13 cellular contexts compared by ENCODE assay signal in the genomic region with DNA sequence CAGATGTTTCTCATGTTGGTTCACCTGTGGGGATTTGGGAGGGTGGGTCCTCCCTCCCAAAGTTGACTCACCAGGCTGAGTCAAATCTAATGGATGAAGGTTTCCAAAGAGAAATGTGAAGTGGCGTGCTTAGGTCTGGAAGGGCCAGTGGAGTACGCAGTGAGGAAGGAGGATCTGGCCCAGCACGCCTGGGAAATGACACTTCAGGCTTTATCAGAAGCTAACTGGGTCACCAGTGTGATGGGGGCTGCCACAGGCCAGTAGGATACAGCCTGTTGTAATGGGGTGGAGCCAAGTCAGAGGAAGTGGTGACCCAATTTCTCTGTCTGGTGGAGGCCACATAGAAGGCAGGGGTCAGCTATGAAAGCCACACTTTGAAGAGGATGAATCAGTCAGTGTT. TPM values are rescaled to one million over a fixed set of nuclear protein-coding genes. Genes with fewer than 3 reads are reported as not detected.
DNase-seq lines count a peak whose midpoint lies in the region; ATAC-seq and TF ChIP-seq lines count a peak whose summit lies in the region.
"Had no signal": no experiment of that assay in that cellular context is flagged by ENCODE, and none has a peak within 500 bp of the region (broad histone marks: within the 10 kb centered on the region; RNA-seq: fewer than 3 reads in every experiment).

No MANE protein-coding gene starts in this region.

- H3K36me3 Mint-ChIP-seq in activated T-helper 17 cell treated with anti-CD3 and anti-CD28 coated beads, Interleukin-2, amount 50 U/mL, for 72 hours (ENCODE audit: low read depth) = peaks cover 100% of the 10 kb centered on the region

- peak overlapping the region; percentile 63 for H3K4me3 Mint-ChIP-seq in activated T-helper 17 cell treated with anti-CD3 and anti-CD28 coated beads, Interleukin-2, amount 50 U/mL, for 72 hours
- H3K4me3 Mint-ChIP-seq: naive B cell, type B pancreatic cell had no signal

- dilution Hi-C loops in mammary epithelial cell (cut with HindIII; ENCODE audit: low sequenced_read_pairs) = no loop called here

- H3K4me2 ChIP-seq in mammary epithelial cell (ENCODE audit: insufficient read depth, low read depth, low read length) = no peak overlapping the region

- WGBS in lower leg skin, 2 donors = 88 to 94% methylated on average over 3 of the region's 3 CpGs
- 87% methylated on average over 3 of the region's 3 CpGs for WGBS in mammary epithelial cell (ENCODE audit: low coverage, missing lambda C conversion rate)

- peaks cover 52% of the 10 kb centered on the region for H3K36me3 ChIP-seq in upper lobe of right lung
- H3K36me3 ChIP-seq in mammary epithelial cell (ENCODE audit: insufficient read depth, low read length) = peaks cover 40% of the 10 kb centered on the region

- H3K27ac Mint-ChIP-seq in activated T-helper 17 cell treated with anti-CD3 and anti-CD28 coated beads, Interleukin-2, amount 50 U/mL, for 72 hours = peak overlapping the region; percentile 88
- H3K27ac Mint-ChIP-seq: type B pancreatic cell had no signal

- H3K27me3 ChIP-seq in upper lobe of right lung (no peaks in the 10 kb centered on the region), mammary epithelial cell (ENCODE audit: insufficient read depth, low read length) (no peaks in the 10 kb centered on the region)

- H3K9me3 ChIP-seq in upper lobe of right lung = no peaks in the 10 kb centered on the region
- H3K9me3 ChIP-seq in mammary epithelial cell (replicated peaks; ENCODE audit: insufficient read depth, low read length) = no peaks in the 10 kb centered on the region

- DNase-seq in stimulated activated naive CD4-positive, alpha-beta T cell treated with Interleukin-2 at 50 U/mL for 16 hours (lab: John Stamatoyannopoulos, UW) = peak; percentile 7
- no peak for DNase-seq in stimulated activated naive CD4-positive, alpha-beta T cell (lab: John Stamatoyannopoulos, UW)
- DNase-seq in left ventricle myocardium superior = no peak
- no peak for DNase-seq in upper lobe of right lung
- DNase-seq in lower leg skin (ENCODE audit: low spot score in 2 of 2) = no peak
- DNase-seq in mammary epithelial cell = no peak
- no peak for DNase-seq in stimulated activated CD4-positive, alpha-beta T cell treated with anti-CD3 and anti-CD28 coated beads, Interleukin-12 subunit alpha, Interleukin-12 subunit beta, amount 100 ng/mL, for 4 hours
- DNase-seq: C1 segment of cervical spinal cord, naive B cell, NCI-H82, T1000 had no signal

- no peak for TF ChIP-seq POLR2A in lower leg skin (IDR thresholded peaks at IDR 0.05)

- H4K20me1 ChIP-seq in mammary epithelial cell (ENCODE audit: insufficient read depth, low read length) = no peaks in the 10 kb centered on the region

- peaks cover 8% of the 10 kb centered on the region for H3K79me2 ChIP-seq in mammary epithelial cell (ENCODE audit: insufficient read depth, low read length)

- intact Hi-C loops in left ventricle myocardium superior (cut with micrococcal nuclease) (no loop called here), upper lobe of right lung (cut with DNase I) (no loop called here), lower leg skin (cut with DNase I; ENCODE audit: low total_unique reads) (no loop called here), mammary epithelial cell (cut with micrococcal nuclease) (no loop called here)

- H3K4me3 ChIP-seq in upper lobe of right lung (no peak overlapping the region), lower leg skin (ENCODE audit: low read depth, poor library complexity, severe bottlenecking) (no peak overlapping the region), mammary epithelial cell (replicated peaks in 1 of 3; ENCODE audit: insufficient read depth in 1 of 3, low read depth in 2 of 3, low read length in 3 of 3) (no peak overlapping the region)

- H3K9ac ChIP-seq in mammary epithelial cell (ENCODE audit: insufficient read depth, low read length) = no peak overlapping the region

- in situ Hi-C loops in mammary epithelial cell (cut with MboI; ENCODE audit: low sequenced_read_pairs in 2 of 2) = loop anchor here in 1 of 2 donors (25.0 kb wide), 1 partner anchor 859 kb away; no protein-coding TSS in a partner anchor

- H3K27ac ChIP-seq in upper lobe of right lung (peak overlapping the region; percentile 17), mammary epithelial cell (ENCODE audit: insufficient read depth, low read depth, low read length) (no peak overlapping the region)

- CTCF ChIA-PET in mammary epithelial cell (lab: Charles Lee; ENCODE audit: low non-redundant PET) = no interaction called here

- H2AFZ ChIP-seq in mammary epithelial cell (ENCODE audit: low read depth, low read length) = no peak overlapping the region

- ATAC-seq in activated T-helper 17 cell treated with anti-CD3 and anti-CD28 coated beads, Interleukin-2, amount 50 U/mL, for 72 hours (replicated peaks) = peak; percentile 97
- peak; percentile 65 for ATAC-seq in left ventricle myocardium superior
- ATAC-seq in upper lobe of right lung = peak; percentile 83

- H3K27me3 Mint-ChIP-seq in activated T-helper 17 cell treated with anti-CD3 and anti-CD28 coated beads, Interleukin-2, amount 50 U/mL, for 72 hours = no peaks in the 10 kb centered on the region
- H3K27me3 Mint-ChIP-seq: naive B cell, type B pancreatic cell had no signal

- BruUV-seq in mammary epithelial cell (replicated peaks; lab: Mats Ljungman, UMichigan) = no TSS peak

- H3K9me3 Mint-ChIP-seq in activated T-helper 17 cell treated with anti-CD3 and anti-CD28 coated beads, Interleukin-2, amount 50 U/mL, for 72 hours = no peaks in the 10 kb centered on the region
- H3K9me3 Mint-ChIP-seq: naive B cell, type B pancreatic cell had no signal

- TF ChIP-seq CTCF in upper lobe of right lung (IDR thresholded peaks at IDR 0.05) (no peak), lower leg skin (IDR thresholded peaks at IDR 0.05) (no peak), mammary epithelial cell (conservative IDR thresholded peaks at IDR 0.05 in 1 of 2, IDR thresholded peaks at IDR 0.05 in 1 of 2; ENCODE audit: extremely low read depth in 1 of 2, insufficient read depth in 1 of 2, low read depth in 1 of 2, low read length in 2 of 2) (no peak)

- H3K4me1 Mint-ChIP-seq in activated T-helper 17 cell treated with anti-CD3 and anti-CD28 coated beads, Interleukin-2, amount 50 U/mL, for 72 hours = peaks cover 25% of the 10 kb centered on the region

- H3K4me1 ChIP-seq in upper lobe of right lung = no peaks in the 10 kb centered on the region
- no peaks in the 10 kb centered on the region for H3K4me1 ChIP-seq in mammary epithelial cell (ENCODE audit: insufficient read depth, low read length)

RNA-seq across cellular contexts. Expression of gene POLR1E, which starts 18.0 kb away (rescaled TPM):
- total RNA-seq in activated T-helper 17 cell treated with anti-CD3 and anti-CD28 coated beads, Interleukin-2, amount 50 U/mL, for 72 hours = 10 to 100 TPM; 57.3 to 65.1 TPM
- total RNA-seq in left ventricle myocardium superior = 10.4 TPM
- total RNA-seq in upper lobe of right lung = 16.6 TPM
- total RNA-seq in lower leg skin = 10 to 100 TPM; 22.5 to 26.4 (median 25.3) TPM
- 10 to 100 TPM; 33.8 to 34.5 TPM for total RNA-seq in mammary epithelial cell
- 31.6 TPM for polyA plus RNA-seq in mammary epithelial cell
- 46.3 TPM for polyA minus RNA-seq in mammary epithelial cell

RNA-seq across cellular contexts. Expression of gene ZBTB5, which starts 38.5 kb away (rescaled TPM):
- total RNA-seq in activated T-helper 17 cell treated with anti-CD3 and anti-CD28 coated beads, Interleukin-2, amount 50 U/mL, for 72 hours = 10 to 100 TPM in 1 of 2 donors, 1 to 10 TPM in 1; 7.7 to 13.8 TPM
- total RNA-seq in left ventricle myocardium superior = 5.2 TPM
- total RNA-seq in upper lobe of right lung = 10.1 TPM
- 10 to 100 TPM; 16.1 to 23.4 (median 20.9) TPM for total RNA-seq in lower leg skin
- 10 to 100 TPM in 1 of 2 donors, 1 to 10 TPM in 1; 7.6 to 20.5 TPM for total RNA-seq in mammary epithelial cell
- polyA plus RNA-seq in mammary epithelial cell = 8.2 TPM
- 5.8 TPM for polyA minus RNA-seq in mammary epithelial cell
